8 cellular contexts compared by ENCODE assay signal in the genomic region with DNA sequence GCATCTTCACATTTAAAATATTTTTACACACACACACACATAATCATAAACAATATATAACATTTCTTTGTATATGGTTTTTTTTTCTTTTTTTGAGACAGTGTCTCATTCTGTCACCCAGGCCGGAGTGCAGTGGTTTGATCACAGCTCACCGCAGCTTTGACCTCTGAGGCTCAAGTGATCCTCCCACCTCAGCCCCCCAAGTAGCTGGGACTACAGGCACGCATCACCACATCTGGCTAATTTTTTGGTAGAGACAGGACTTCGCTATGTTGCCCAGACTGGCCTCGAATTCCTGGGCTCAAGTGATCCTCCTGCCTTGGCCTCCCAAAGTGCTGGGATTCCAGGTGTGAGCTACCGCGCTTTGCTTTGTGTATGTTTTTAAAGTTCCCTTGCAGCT.
DNase-seq lines count a peak whose midpoint lies in the region; ATAC-seq, FAIRE-seq and TF ChIP-seq lines count a peak whose summit lies in the region.
"Not testable (repeated sequence)": the region's sequence is repeated elsewhere in the genome, so short reads cannot be mapped to it uniquely, and the experiment has no call there.

No MANE protein-coding gene starts in this region.

- not testable (repeated sequence) for H4K20me1 ChIP-seq in keratinocyte (ENCODE audit: control insufficient read depth, extremely low read depth, insufficient read depth, low read length)

- dilution Hi-C loops in keratinocyte (cut with MboI; ENCODE audit: extremely low pct_ligation_motif_present, low sequenced_read_pairs): not testable (repeated sequence)

- ATAC-seq in CD4-positive, alpha-beta T cell (ENCODE audit: poor library complexity); T-helper 17 cell; activated T-helper 17 cell treated with anti-CD3 and anti-CD28 coated beads, Interleukin-2, amount 50 U/mL, for 72 hours (replicated peaks); central memory CD8-positive, alpha-beta T cell (replicated peaks; ENCODE audit: extremely low read depth, poor library complexity, severe bottlenecking): not testable (repeated sequence)

- not testable (repeated sequence) for H3K9me3 Mint-ChIP-seq in CD4-positive, alpha-beta T cell; IgD-negative memory B cell; activated T-helper 17 cell treated with anti-CD3 and anti-CD28 coated beads, Interleukin-2, amount 50 U/mL, for 72 hours; central memory CD8-positive, alpha-beta T cell; osteocyte (ENCODE audit: unreplicated experiment)

- not testable (repeated sequence) for TF ChIP-seq CTCF in CD4-positive, alpha-beta T cell (IDR thresholded peaks at IDR 0.05); keratinocyte (optimal IDR thresholded peaks at IDR 0.05 in 1 of 3, IDR thresholded peaks at IDR 0.05 in 1 of 3, conservative IDR thresholded peaks at IDR 0.05 in 1 of 3; ENCODE audit: extremely low read depth in 1 of 3, insufficient read depth in 2 of 3, low read length in 3 of 3); osteocyte (IDR thresholded peaks at IDR 0.05)

- H3K4me3 Mint-ChIP-seq in CD4-positive, alpha-beta T cell; T-helper 17 cell; osteocyte (ENCODE audit: unreplicated experiment): not testable (repeated sequence)
- peak overlapping the region in 1 of 4 donors; percentile 41 for H3K4me3 Mint-ChIP-seq in IgD-negative memory B cell
- peak overlapping the region; percentile 50 for H3K4me3 Mint-ChIP-seq in activated T-helper 17 cell treated with anti-CD3 and anti-CD28 coated beads, Interleukin-2, amount 50 U/mL, for 72 hours
- peak overlapping the region; percentile 72 for H3K4me3 Mint-ChIP-seq in central memory CD8-positive, alpha-beta T cell

- DNase-seq in CD4-positive, alpha-beta T cell; T-helper 17 cell; keratinocyte (ENCODE audit: low read depth, low spot score); osteocyte (ENCODE audit: extremely low spot score, unreplicated experiment): not testable (repeated sequence)
- peak in 1 of 2 donors; percentile 25 for DNase-seq in central memory CD8-positive, alpha-beta T cell (ENCODE audit: low spot score in 2 of 2)

- H3K9me3 ChIP-seq in CD4-positive, alpha-beta T cell (ENCODE audit: control insufficient read depth, low read length); T-helper 17 cell (ENCODE audit: control insufficient read depth, low read length, poor library complexity, severe bottlenecking); keratinocyte (ENCODE audit: control insufficient read depth, low read depth, low read length); subcutaneous abdominal adipose tissue (ENCODE audit: control insufficient read depth in 5 of 5, low read length in 5 of 5): not testable (repeated sequence)

- intact Hi-C loops in CD4-positive, alpha-beta T cell (cut with DNase I, micrococcal nuclease): loop anchor here (2.0 to 5.0 kb wide), 2 partner anchors 76 to 81 kb away; a partner anchor contains a TSS

- H3K79me2 ChIP-seq in keratinocyte (ENCODE audit: control insufficient read depth, insufficient read depth, low read length): peaks cover 67% of the 10 kb centered on the region

- not testable (repeated sequence) for FAIRE-seq in keratinocyte (lab: Jason Lieb, UNC)

- peak overlapping the region; percentile 58 for H3K9ac ChIP-seq in keratinocyte (ENCODE audit: control insufficient read depth, extremely low read depth, insufficient read depth, low read length)
- H3K9ac ChIP-seq in subcutaneous abdominal adipose tissue (ENCODE audit: low read length in 5 of 5): not testable (repeated sequence)

- peaks cover 71% of the 10 kb centered on the region for H3K4me1 Mint-ChIP-seq in CD4-positive, alpha-beta T cell (ENCODE audit: low read depth)
- H3K4me1 Mint-ChIP-seq in IgD-negative memory B cell (peaks cover 20 to 34% (median 22%) of the 10 kb centered on the region in 3 donors), T-helper 17 cell (peaks cover 46% of the 10 kb centered on the region), osteocyte (ENCODE audit: unreplicated experiment) (peaks cover 45% of the 10 kb centered on the region)
- H3K4me1 Mint-ChIP-seq in activated T-helper 17 cell treated with anti-CD3 and anti-CD28 coated beads, Interleukin-2, amount 50 U/mL, for 72 hours: peaks cover 30% of the 10 kb centered on the region
- peaks cover 75% of the 10 kb centered on the region for H3K4me1 Mint-ChIP-seq in central memory CD8-positive, alpha-beta T cell

- H3K4me2 ChIP-seq in keratinocyte (ENCODE audit: control insufficient read depth, extremely low read depth, insufficient read depth, low read depth, low read length): peak overlapping the region; percentile 67

- CTCF ChIA-PET in CD4-positive, alpha-beta T cell (lab: Charles Lee): not testable (repeated sequence)

- H3K36me3 ChIP-seq in keratinocyte (ENCODE audit: control insufficient read depth in 2 of 2, extremely low read depth in 1 of 2, insufficient read depth in 2 of 2, low read length in 2 of 2): peaks cover 8 to 12% of the 10 kb centered on the region in 2 experiments
- H3K36me3 ChIP-seq in subcutaneous abdominal adipose tissue (ENCODE audit: control insufficient read depth in 5 of 5, insufficient read depth in 5 of 5, low read length in 5 of 5): not testable (repeated sequence)

- H3K36me3 Mint-ChIP-seq in CD4-positive, alpha-beta T cell (ENCODE audit: low read depth); IgD-negative memory B cell; T-helper 17 cell (ENCODE audit: low read depth); activated T-helper 17 cell treated with anti-CD3 and anti-CD28 coated beads, Interleukin-2, amount 50 U/mL, for 72 hours (ENCODE audit: low read depth); osteocyte (ENCODE audit: unreplicated experiment): not testable (repeated sequence)
- peaks cover 49% of the 10 kb centered on the region for H3K36me3 Mint-ChIP-seq in central memory CD8-positive, alpha-beta T cell (ENCODE audit: insufficient read depth)

- H3K27me3 ChIP-seq in CD4-positive, alpha-beta T cell (ENCODE audit: control insufficient read depth, insufficient read depth, low read length); keratinocyte (ENCODE audit: control insufficient read depth, extremely low read depth, insufficient read depth, low read length); subcutaneous abdominal adipose tissue (ENCODE audit: control insufficient read depth in 5 of 5, insufficient read depth in 4 of 5, low read length in 5 of 5): not testable (repeated sequence)

- H2AFZ ChIP-seq in keratinocyte (ENCODE audit: control insufficient read depth, low read length): not testable (repeated sequence)

- H3K4me1 ChIP-seq in keratinocyte (ENCODE audit: control insufficient read depth, extremely low read depth, insufficient read depth, low read length): peaks cover 59% of the 10 kb centered on the region
- H3K4me1 ChIP-seq in subcutaneous abdominal adipose tissue (ENCODE audit: control insufficient read depth in 5 of 5, insufficient read depth in 5 of 5, low read length in 5 of 5): peaks cover under 1 to 56% (median 38%) of the 10 kb centered on the region in 5 donors

- not testable (repeated sequence) for H3K9me1 ChIP-seq in keratinocyte (ENCODE audit: control insufficient read depth, extremely low read depth, insufficient read depth, low read length)

- peak overlapping the region; percentile 81 for H3K27ac Mint-ChIP-seq in CD4-positive, alpha-beta T cell
- H3K27ac Mint-ChIP-seq in IgD-negative memory B cell: peak overlapping the region in 2 of 3 donors; percentile 95 to 97
- H3K27ac Mint-ChIP-seq in T-helper 17 cell: peak overlapping the region; percentile 99
- peak overlapping the region; percentile 90 for H3K27ac Mint-ChIP-seq in activated T-helper 17 cell treated with anti-CD3 and anti-CD28 coated beads, Interleukin-2, amount 50 U/mL, for 72 hours
- peak overlapping the region; percentile 99 for H3K27ac Mint-ChIP-seq in central memory CD8-positive, alpha-beta T cell (ENCODE audit: low read depth)
- peak overlapping the region; percentile 63 for H3K27ac Mint-ChIP-seq in osteocyte (ENCODE audit: unreplicated experiment)

- not testable (repeated sequence) for H3K27ac ChIP-seq in CD4-positive, alpha-beta T cell (ENCODE audit: low read depth, low read length)
- peak overlapping the region; percentile 90 for H3K27ac ChIP-seq in keratinocyte (ENCODE audit: control insufficient read depth, insufficient read depth, low read length)
- peak overlapping the region; percentile 17 for H3K27ac ChIP-seq in subcutaneous abdominal adipose tissue (ENCODE audit: low read depth, low read length)

- not testable (repeated sequence) for H3K4me3 ChIP-seq in keratinocyte (ENCODE audit: control insufficient read depth in 2 of 3, extremely low read depth in 1 of 3, insufficient read depth in 2 of 3, low read depth in 1 of 3, low read length in 3 of 3); subcutaneous abdominal adipose tissue (ENCODE audit: low read depth in 1 of 5, low read length in 5 of 5)

- POLR2A ChIA-PET in CD4-positive, alpha-beta T cell (lab: Charles Lee): not testable (repeated sequence)

- not testable (repeated sequence) for H3K27me3 Mint-ChIP-seq in CD4-positive, alpha-beta T cell; IgD-negative memory B cell; T-helper 17 cell; activated T-helper 17 cell treated with anti-CD3 and anti-CD28 coated beads, Interleukin-2, amount 50 U/mL, for 72 hours; central memory CD8-positive, alpha-beta T cell; osteocyte (ENCODE audit: unreplicated experiment)
